ENCODE assay signal across 10 cellular contexts in genomic region chr6:7347551-7347997, GRCh38. TPM values are rescaled to one million over a fixed set of nuclear protein-coding genes. Genes with fewer than 3 reads are reported as not detected.
DNase-seq lines count a peak whose midpoint lies in the region; TF ChIP-seq lines count a peak whose summit lies in the region.
"Not testable (repeated sequence)": the region's sequence is repeated elsewhere in the genome, so short reads cannot be mapped to it uniquely, and the experiment has no call there.
"Had no signal": no experiment of that assay in that cellular context is flagged by ENCODE, and none has a peak within 500 bp of the region (broad histone marks: within the 10 kb centered on the region; RNA-seq: fewer than 3 reads in every experiment).

No MANE protein-coding gene starts in this region.

- H3K4me1 ChIP-seq in BE2C, colonic mucosa: not testable (repeated sequence)
- H3K4me1 ChIP-seq in ES-I3 (ENCODE audit: insufficient read depth, low read length): peaks cover 11% of the 10 kb centered on the region

- in situ Hi-C loops in KBM-7 (cut with MboI; ENCODE audit: low pct_unique_long_range_greater_than_20kb, low sequenced_read_pairs): not testable (repeated sequence)

- H3K4me3 ChIP-seq in BE2C (ENCODE audit: low read depth, low read length); SK-N-MC; colonic mucosa: not testable (repeated sequence)

- not testable (repeated sequence) for H3K9me3 ChIP-seq in BE2C; ES-I3 (ENCODE audit: control insufficient read depth, insufficient read depth, low read length); SK-N-MC (ENCODE audit: low read depth, low read length); colonic mucosa

- peaks cover 16% of the 10 kb centered on the region for H3K27me3 Mint-ChIP-seq in osteocyte (ENCODE audit: unreplicated experiment)

- H3K27me3 ChIP-seq in BE2C, colonic mucosa: not testable (repeated sequence)

- peak overlapping the region; percentile 36; the same call in 1 of the 2 replicates for H3K9ac ChIP-seq in ES-I3 (ENCODE audit: low read depth, low read length)
- H3K9ac ChIP-seq in SK-N-MC (ENCODE audit: insufficient read length); colonic mucosa (ENCODE audit: low read depth in 2 of 2, low read length in 2 of 2): not testable (repeated sequence)

- DNase-seq in BE2C: peak; percentile 15
- peak; percentile 68 for DNase-seq in KBM-7
- DNase-seq in NCI-H510A (lab: John Stamatoyannopoulos, UW): peak; percentile 12
- peak; percentile 73 for DNase-seq in SK-N-MC (ENCODE audit: low read depth, low spot score)
- peak; percentile 86 for DNase-seq in colonic mucosa
- peak; percentile 9 for DNase-seq in iPS DF 4.7 (ENCODE audit: extremely low read depth, low spot score)
- DNase-seq in osteocyte (ENCODE audit: extremely low spot score, unreplicated experiment): peak; percentile 75

- intact Hi-C loops in colonic mucosa (cut with DNase I): not testable (repeated sequence)

- peak overlapping the region; percentile 86 for H3K27ac ChIP-seq in SK-N-MC
- not testable (repeated sequence) for H3K27ac ChIP-seq in colonic mucosa

- H3K36me3 ChIP-seq in BE2C; ES-I3 (ENCODE audit: insufficient read depth, low read length); SK-N-MC (ENCODE audit: insufficient read depth, low read length); colonic mucosa: not testable (repeated sequence)

- H3K9me3 Mint-ChIP-seq in osteocyte (ENCODE audit: unreplicated experiment): not testable (repeated sequence)

- H3K4me3 Mint-ChIP-seq in osteocyte (ENCODE audit: unreplicated experiment): not testable (repeated sequence)

- not testable (repeated sequence) for TF ChIP-seq CTCF in BE2C (IDR thresholded peaks at IDR 0.05; ENCODE audit: low read depth, low read length); colonic mucosa (IDR thresholded peaks at IDR 0.05); osteocyte (IDR thresholded peaks at IDR 0.05)

- H3K4me1 Mint-ChIP-seq in osteocyte (ENCODE audit: unreplicated experiment): peaks cover 49% of the 10 kb centered on the region

- peak overlapping the region; percentile 86 for H3K27ac Mint-ChIP-seq in osteocyte (ENCODE audit: unreplicated experiment)

- H3K36me3 Mint-ChIP-seq in osteocyte (ENCODE audit: unreplicated experiment): not testable (repeated sequence)

RNA-seq across cellular contexts. Expression of gene SSR1, which starts 34.6 kb away (rescaled TPM):
- polyA plus RNA-seq in BE2C (2012; ENCODE audit: insufficient read depth, insufficient read length, low read depth): 96.8 TPM
- total RNA-seq in colonic mucosa (100 to 1,000 TPM; 150 to 153 TPM), osteocyte (183 and 204 TPM in 2 replicates)

RNA-seq across cellular contexts. Expression of gene CAGE1, which starts 42.0 kb away (rescaled TPM):
- polyA plus RNA-seq in BE2C (2012; ENCODE audit: insufficient read depth, insufficient read length, low read depth): not detected
- total RNA-seq in colonic mucosa: not detected
- total RNA-seq in osteocyte: 0.19 TPM in 1 of 2 replicates, not detected in the other
- total RNA-seq: right lobe of liver had no signal
- polyA plus RNA-seq: pancreas had no signal

RNA-seq across cellular contexts. Expression of gene RIOK1, which starts 42.0 kb away (rescaled TPM):
- polyA plus RNA-seq in BE2C (2012; ENCODE audit: insufficient read depth, insufficient read length, low read depth): 61.4 TPM
- total RNA-seq in colonic mucosa (10 to 100 TPM; 16.6 to 16.9 TPM), osteocyte (14.8 and 22.5 TPM in 2 replicates)

Comparison
In these comparisons a context has a peak if more than half of its experiments do, and no peak if none do; other contexts are left out.
1. DNase-seq: peak in every context shown above with its lines; median percentile 86 in colonic mucosa; 75 in osteocyte; 73 in SK-N-MC; 68 in KBM-7; 15 in BE2C; 12 in NCI-H510A; 9 in iPS DF 4.7.